Comparison of ENCODE assay signal across 9 cellular contexts in the genomic region with DNA sequence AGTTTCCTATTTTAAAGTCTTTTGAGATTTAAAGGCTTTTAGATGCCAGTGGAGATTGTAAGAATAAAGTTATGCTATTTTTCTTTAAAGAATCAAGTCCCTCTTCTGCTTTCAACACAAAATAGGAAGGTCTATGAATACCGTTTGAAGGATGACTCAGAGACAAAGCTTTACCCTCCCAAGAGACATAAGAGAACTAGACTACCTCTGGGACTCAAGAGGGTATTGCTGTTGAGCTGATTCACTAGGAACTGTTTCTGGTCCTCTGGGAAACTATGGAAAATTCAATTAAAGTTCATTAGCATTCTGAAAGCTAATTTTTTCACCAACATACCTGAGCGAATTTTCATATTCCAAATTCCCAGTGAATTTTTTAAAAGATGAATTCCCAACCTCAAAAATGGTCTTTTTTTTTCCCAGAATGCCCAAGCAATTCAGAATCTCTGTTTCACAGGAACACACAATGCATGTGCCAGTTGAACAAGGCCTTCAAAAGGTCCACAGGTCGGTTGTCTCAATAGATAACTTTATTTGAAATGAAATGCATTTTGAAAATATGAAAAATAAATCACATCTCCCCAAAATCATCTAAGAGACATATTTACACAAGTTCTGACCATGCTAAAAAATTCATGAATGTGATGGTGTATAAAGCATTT. TPM values are rescaled to one million over a fixed set of nuclear protein-coding genes. Genes with fewer than 3 reads are reported as not detected.
DNase-seq lines count a peak whose midpoint lies in the region; ATAC-seq, FAIRE-seq and TF ChIP-seq lines count a peak whose summit lies in the region.
"Had no signal": no experiment of that assay in that cellular context is flagged by ENCODE, and none has a peak within 500 bp of the region (broad histone marks: within the 10 kb centered on the region; RNA-seq: fewer than 3 reads in every experiment).

No MANE protein-coding gene starts in this region.

- FAIRE-seq in endothelial cell of umbilical vein (lab: Jason Lieb, UNC) = no peak

- H3K9me1 ChIP-seq in endothelial cell of umbilical vein (replicated peaks; ENCODE audit: control insufficient read depth, extremely low read depth, insufficient read depth, low read length) = no peaks in the 10 kb centered on the region

- no peak for TF ChIP-seq POLR2A in endothelial cell of umbilical vein (IDR thresholded peaks at IDR 0.05; ENCODE audit: low read depth, low read length)

- peaks cover 25% of the 10 kb centered on the region for H3K79me2 ChIP-seq in endothelial cell of umbilical vein (ENCODE audit: control insufficient read depth, insufficient read depth, low read length)

- H4K20me1 ChIP-seq in endothelial cell of umbilical vein (replicated peaks; ENCODE audit: control insufficient read depth, extremely low read depth, insufficient read depth, low read length) = no peaks in the 10 kb centered on the region

- CTCF ChIA-PET in endothelial cell of umbilical vein (lab: Charles Lee) = interaction anchor here (1.0 to 2.3 kb wide), 7 partner anchors 46 to 691 kb away, joined by 3 to 8 read pairs (median 4); a partner anchor contains a TSS

- dilution Hi-C loops in endothelial cell of umbilical vein (cut with MboI; ENCODE audit: extremely low pct_ligation_motif_present, low sequenced_read_pairs) = loop anchor here (25.0 kb wide), 1 partner anchor 513 kb away; a partner anchor contains a TSS

- TF ChIP-seq CTCF in endothelial cell of umbilical vein (IDR thresholded peaks at IDR 0.05; ENCODE audit: extremely low read depth in 1 of 2, insufficient read depth in 1 of 2, low read depth in 1 of 2, low read length in 2 of 2) (no peak), lower lobe of right lung (IDR thresholded peaks at IDR 0.05) (no peak)

- no peak overlapping the region for H3K9ac ChIP-seq in endothelial cell of umbilical vein (replicated peaks; ENCODE audit: extremely low read depth, insufficient read depth, low read length)

- no peak overlapping the region for H3K4me2 ChIP-seq in endothelial cell of umbilical vein (ENCODE audit: insufficient read depth, low read length)

- no peak overlapping the region for H2AFZ ChIP-seq in endothelial cell of umbilical vein (ENCODE audit: low read depth, low read length)

- H3K4me3 ChIP-seq in endothelial cell of umbilical vein (replicated peaks in 1 of 3; ENCODE audit: insufficient read depth in 1 of 3, low read depth in 1 of 3, low read length in 3 of 3) = no peak overlapping the region
- no peak overlapping the region for H3K4me3 ChIP-seq in lower lobe of right lung
- H3K4me3 ChIP-seq: cardiac muscle cell had no signal

- peak; percentile 58 for DNase-seq in A172 (ENCODE audit: low spot score)
- DNase-seq in RPMI7951 (ENCODE audit: low read depth) = peak; percentile 83
- peak; percentile 42 for DNase-seq in endothelial cell of umbilical vein (ENCODE audit: low read depth, low spot score)
- DNase-seq in NCI-H748 (lab: John Stamatoyannopoulos, UW; ENCODE audit: unreplicated experiment) = no peak
- DNase-seq in lower lobe of right lung = no peak

- intact Hi-C loops in endothelial cell of umbilical vein (cut with micrococcal nuclease) (no loop called here), lower lobe of right lung (cut with DNase I) (no loop called here)

- H3K36me3 ChIP-seq in endothelial cell of umbilical vein (ENCODE audit: control insufficient read depth in 2 of 2, extremely low read depth in 1 of 2, insufficient read depth in 2 of 2, low read length in 2 of 2) = peaks cover 0 to 8% of the 10 kb centered on the region in 2 experiments
- H3K36me3 ChIP-seq in lower lobe of right lung = no peaks in the 10 kb centered on the region
- H3K36me3 ChIP-seq: cardiac muscle cell had no signal

- H3K27ac ChIP-seq in endothelial cell of umbilical vein (ENCODE audit: insufficient read depth, low read depth, low read length) (peak overlapping the region; percentile 80), lower lobe of right lung (no peak overlapping the region)
- H3K27ac ChIP-seq: cardiac muscle cell had no signal

- BruUV-seq in endothelial cell of umbilical vein (replicated peaks; lab: Mats Ljungman, UMichigan) = no TSS peak

- H3K4me1 ChIP-seq in endothelial cell of umbilical vein (ENCODE audit: control insufficient read depth, extremely low read depth, insufficient read depth, low read length) = peaks cover 53% of the 10 kb centered on the region
- H3K4me1 ChIP-seq in lower lobe of right lung = peaks cover 25% of the 10 kb centered on the region

- ATAC-seq in GM21786 (IDR thresholded peaks at IDR 0.05; ENCODE audit: unreplicated experiment) (peak; percentile 33), lower lobe of right lung (no peak), HG03159 (IDR thresholded peaks at IDR 0.05; ENCODE audit: unreplicated experiment) (no peak), HG03108 (IDR thresholded peaks at IDR 0.05; ENCODE audit: unreplicated experiment) (no peak)

- POLR2A ChIA-PET in endothelial cell of umbilical vein (lab: Charles Lee) = interaction anchor here (1.0 to 2.2 kb wide), 5 partner anchors 43 to 498 kb away, joined by 3 to 6 read pairs (median 3); no protein-coding TSS in a partner anchor

- no peaks in the 10 kb centered on the region for H3K9me3 ChIP-seq in endothelial cell of umbilical vein (replicated peaks; ENCODE audit: control insufficient read depth, insufficient read depth, low read length)
- H3K9me3 ChIP-seq in lower lobe of right lung = no peaks in the 10 kb centered on the region

- no peaks in the 10 kb centered on the region for H3K27me3 ChIP-seq in endothelial cell of umbilical vein (ENCODE audit: control insufficient read depth in 2 of 2, insufficient read depth in 2 of 2, low read length in 2 of 2)
- H3K27me3 ChIP-seq in lower lobe of right lung (ENCODE audit: low read depth) = no peaks in the 10 kb centered on the region
- H3K27me3 ChIP-seq: cardiac muscle cell had no signal

TF ChIP-seq in endothelial cell of umbilical vein, 7 proteins besides CTCF, POLR2A, EP300 and RAD21:
- TF ChIP-seq POLR2AphosphoS5 (IDR thresholded peaks at IDR 0.05; ENCODE audit: insufficient read depth, low read depth, low read length) = peak; percentile 28
- peak; percentile 64 for TF ChIP-seq FOS (IDR thresholded peaks at IDR 0.05; ENCODE audit: borderline replicate concordance, insufficient read depth, low read length)
- TF ChIP-seq MYC (IDR thresholded peaks at IDR 0.05; ENCODE audit: low read depth, low read length) = no peak

RNA-seq across cellular contexts. Expression of a gene that starts 6.5 kb away (rescaled TPM):
- total RNA-seq in A172 (2014; rRNA removed; shearing (Covaris generic)) = 48.3 and 61.6 TPM in 2 replicates
- total RNA-seq in RPMI7951 (2014; rRNA removed; shearing (Covaris generic)) = 121 and 127 TPM in 2 replicates
- 26.8 and 30.8 TPM in 2 replicates for total RNA-seq in endothelial cell of umbilical vein
- 13.8 and 14.1 TPM in 2 replicates for polyA plus RNA-seq in endothelial cell of umbilical vein
- polyA plus RNA-seq in endothelial cell of umbilical vein (2011; cell fraction: cytosol; rRNA removed) = 9.5 and 10.7 TPM in 2 replicates
- polyA plus RNA-seq in endothelial cell of umbilical vein (2011; cell fraction: nucleus; rRNA removed) = 12.0 and 13.5 TPM in 2 replicates
- 15.9 and 23.2 TPM in 2 replicates for polyA plus RNA-seq in endothelial cell of umbilical vein (2012)
- 12.6 and 18.0 TPM in 2 replicates for polyA minus RNA-seq in endothelial cell of umbilical vein
- polyA minus RNA-seq in endothelial cell of umbilical vein (2011; cell fraction: cytosol; rRNA and poly(A)+ RNA removed) = 6.0 TPM
- 23.9 and 38.3 TPM in 2 replicates for polyA minus RNA-seq in endothelial cell of umbilical vein (2011; cell fraction: nucleus; rRNA and poly(A)+ RNA removed)
- total RNA-seq in lower lobe of right lung = 12.2 TPM

RNA-seq across cellular contexts. Expression of a gene that starts 59.4 kb away (rescaled TPM):
- total RNA-seq in A172 (2014; rRNA removed; shearing (Covaris generic)) = 547 and 785 TPM in 2 replicates
- total RNA-seq in RPMI7951 (2014; rRNA removed; shearing (Covaris generic)) = 188 and 221 TPM in 2 replicates
- total RNA-seq in endothelial cell of umbilical vein = 649 and 665 TPM in 2 replicates
- 78.8 and 127 TPM in 2 replicates for polyA plus RNA-seq in endothelial cell of umbilical vein
- 340 and 349 TPM in 2 replicates for polyA plus RNA-seq in endothelial cell of umbilical vein (2011; cell fraction: cytosol; rRNA removed)
- polyA plus RNA-seq in endothelial cell of umbilical vein (2011; cell fraction: nucleus; rRNA removed) = 222 and 301 TPM in 2 replicates
- polyA plus RNA-seq in endothelial cell of umbilical vein (2012) = 819 and 954 TPM in 2 replicates
- polyA minus RNA-seq in endothelial cell of umbilical vein = 109 and 130 TPM in 2 replicates
- 305 TPM for polyA minus RNA-seq in endothelial cell of umbilical vein (2011; cell fraction: cytosol; rRNA and poly(A)+ RNA removed)
- polyA minus RNA-seq in endothelial cell of umbilical vein (2011; cell fraction: nucleus; rRNA and poly(A)+ RNA removed) = 196 and 279 TPM in 2 replicates
- 429 TPM for total RNA-seq in lower lobe of right lung

Comparison
In these comparisons a context has a peak if more than half of its experiments do, and no peak if none do; other contexts are left out.
1. DNase-seq: peak in A172 (single experiment), RPMI7951 (single experiment) and endothelial cell of umbilical vein (single experiment); none in NCI-H748 (single experiment) and lower lobe of right lung (single experiment).